9 cellular contexts compared by ENCODE assay signal in the genomic region with DNA sequence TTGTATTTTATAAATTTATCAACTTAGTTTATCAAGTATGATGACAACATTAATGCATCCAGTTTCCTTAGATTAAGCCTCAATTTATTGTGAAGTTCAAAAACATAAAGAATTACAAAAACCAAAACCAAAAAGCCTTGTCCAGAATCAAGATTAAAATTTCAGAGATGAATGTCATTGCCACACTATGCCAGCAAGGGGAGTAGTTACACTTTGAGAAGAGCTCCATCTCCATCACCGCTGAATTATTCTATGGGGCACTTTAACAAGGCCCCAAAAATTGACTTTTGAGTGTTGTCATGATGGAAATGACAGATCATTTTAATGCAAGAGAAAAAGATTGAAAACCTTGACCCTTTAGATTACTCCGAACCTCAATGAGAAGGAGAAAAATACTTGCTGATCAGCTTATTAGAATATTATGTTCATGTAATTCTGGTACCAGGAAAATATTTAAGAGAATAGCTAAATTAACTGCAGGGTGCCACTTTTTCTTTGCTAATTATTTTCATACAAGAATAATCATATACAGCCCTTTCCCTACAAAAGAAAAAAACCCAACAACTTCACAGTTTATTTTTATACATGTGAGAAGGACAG.
DNase-seq lines count a peak whose midpoint lies in the region; ATAC-seq, FAIRE-seq and TF ChIP-seq lines count a peak whose summit lies in the region.
"Had no signal": no experiment of that assay in that cellular context is flagged by ENCODE, and none has a peak within 500 bp of the region (broad histone marks: within the 10 kb centered on the region; RNA-seq: fewer than 3 reads in every experiment).

No MANE protein-coding gene starts in this region.

- intact Hi-C loops in CD8-positive, alpha-beta T cell (cut with DNase I, micrococcal nuclease) = no loop called here

- no peak for DNase-seq in BJ (ENCODE audit: low read depth)
- peak; percentile 43 for DNase-seq in GM23248
- DNase-seq in RCC 7860 (ENCODE audit: low spot score) = peak; percentile 9
- DNase-seq in glutamatergic neuron = no peak
- DNase-seq in NCI-H1436 treated with DMSO at 0.1 percent for 48 hours (lab: John Stamatoyannopoulos, UW) = no peak
- DNase-seq in CD8-positive, alpha-beta T cell = no peak
- DNase-seq in NCI-H446 treated with DMSO at 0.1 percent for 48 hours (lab: John Stamatoyannopoulos, UW) = no peak

- H3K79me2 ChIP-seq in GM23248 (ENCODE audit: insufficient read depth) = no peaks in the 10 kb centered on the region

- H3K27me3 ChIP-seq in BJ (ENCODE audit: control insufficient read depth, insufficient read depth, low read length) (no peaks in the 10 kb centered on the region), GM23248 (replicated peaks; ENCODE audit: insufficient read depth) (no peaks in the 10 kb centered on the region)
- no peaks in the 10 kb centered on the region for H3K27me3 ChIP-seq in CD8-positive, alpha-beta T cell (ENCODE audit: insufficient read depth, low read length)

- POLR2A ChIA-PET in BJ (lab: Charles Lee) = interaction anchor here (0.6 kb wide), 1 partner anchor 20 kb away, joined by 7 read pairs; no protein-coding TSS in a partner anchor
- POLR2A ChIA-PET in CD8-positive, alpha-beta T cell (lab: Charles Lee) = no interaction called here

- no peaks in the 10 kb centered on the region for H3K36me3 ChIP-seq in BJ (ENCODE audit: control insufficient read depth, insufficient read depth, low read length)
- H3K36me3 ChIP-seq in GM23248 (ENCODE audit: low read depth) = no peaks in the 10 kb centered on the region
- H3K36me3 ChIP-seq in CD8-positive, alpha-beta T cell (ENCODE audit: insufficient read depth, low read length) = no peaks in the 10 kb centered on the region

- H3F3A ChIP-seq in GM23248 (ENCODE audit: insufficient read depth) = no peaks in the 10 kb centered on the region

- no peaks in the 10 kb centered on the region for H3K9me3 ChIP-seq in GM23248 (ENCODE audit: low read depth)
- H3K9me3 ChIP-seq in CD8-positive, alpha-beta T cell (ENCODE audit: low read length) = no peaks in the 10 kb centered on the region

- H3K4me3 ChIP-seq in BJ (ENCODE audit: low read depth, low read length) (no peak overlapping the region), GM23248 (no peak overlapping the region)
- no peak overlapping the region for H3K4me3 ChIP-seq in CD8-positive, alpha-beta T cell (ENCODE audit: low read depth, low read length)

- no peak overlapping the region for H3K4me3 Mint-ChIP-seq in glutamatergic neuron (ENCODE audit: unreplicated experiment)
- no peak overlapping the region for H3K4me3 Mint-ChIP-seq in CD8-positive, alpha-beta T cell
- H3K4me3 Mint-ChIP-seq: central memory CD8-positive, alpha-beta T cell had no signal

- no peaks in the 10 kb centered on the region for H3K9me3 Mint-ChIP-seq in glutamatergic neuron (ENCODE audit: unreplicated experiment)
- no peaks in the 10 kb centered on the region for H3K9me3 Mint-ChIP-seq in CD8-positive, alpha-beta T cell

- no peak overlapping the region for H3K9ac ChIP-seq in GM23248

- no peaks in the 10 kb centered on the region for H3K9me2 ChIP-seq in GM23248 (ENCODE audit: insufficient read depth)

- H3K36me3 Mint-ChIP-seq in glutamatergic neuron (ENCODE audit: unreplicated experiment) = no peaks in the 10 kb centered on the region
- no peaks in the 10 kb centered on the region for H3K36me3 Mint-ChIP-seq in CD8-positive, alpha-beta T cell

- FAIRE-seq in RCC 7860 (lab: Jason Lieb, UNC) = peak; percentile 48

- H3K4me1 Mint-ChIP-seq in glutamatergic neuron (ENCODE audit: low read depth, unreplicated experiment) = no peaks in the 10 kb centered on the region
- H3K4me1 Mint-ChIP-seq in CD8-positive, alpha-beta T cell (ENCODE audit: low read depth) = no peaks in the 10 kb centered on the region
- H3K4me1 Mint-ChIP-seq: central memory CD8-positive, alpha-beta T cell had no signal

- H2AFZ ChIP-seq in GM23248 = no peak overlapping the region

- H3K4me2 ChIP-seq in GM23248 (ENCODE audit: unreplicated experiment) = no peak overlapping the region

- no peak overlapping the region for H3K27ac ChIP-seq in GM23248
- H3K27ac ChIP-seq in CD8-positive, alpha-beta T cell (ENCODE audit: low read depth, low read length) = no peak overlapping the region

- in situ Hi-C loops in GM23248 (cut with MboI) = no loop called here

- peak; percentile 10; the same call in 1 of the 2 replicates for TF ChIP-seq CTCF in BJ (IDR thresholded peaks at IDR 0.05; ENCODE audit: insufficient read depth, low read depth, low read length)
- TF ChIP-seq CTCF in glutamatergic neuron (IDR thresholded peaks at IDR 0.05; ENCODE audit: partially characterized antibody, unreplicated experiment) = peak; percentile 71
- no peak for TF ChIP-seq CTCF in CD8-positive, alpha-beta T cell (IDR thresholded peaks at IDR 0.05)

- H3K27me3 Mint-ChIP-seq in glutamatergic neuron (ENCODE audit: unreplicated experiment) = no peaks in the 10 kb centered on the region
- no peaks in the 10 kb centered on the region for H3K27me3 Mint-ChIP-seq in CD8-positive, alpha-beta T cell (ENCODE audit: low read depth)
- H3K27me3 Mint-ChIP-seq: central memory CD8-positive, alpha-beta T cell had no signal

- ATAC-seq in CD8-positive, alpha-beta T cell = no peak
- no peak for ATAC-seq in HG03196 (IDR thresholded peaks at IDR 0.05; ENCODE audit: unreplicated experiment)

- no peaks in the 10 kb centered on the region for H3K4me1 ChIP-seq in GM23248 (ENCODE audit: insufficient read depth)
- H3K4me1 ChIP-seq in CD8-positive, alpha-beta T cell (ENCODE audit: insufficient read depth, low read length) = no peaks in the 10 kb centered on the region

- H3K27ac Mint-ChIP-seq in glutamatergic neuron (ENCODE audit: unreplicated experiment) = no peak overlapping the region
- H3K27ac Mint-ChIP-seq in CD8-positive, alpha-beta T cell = no peak overlapping the region

- no peaks in the 10 kb centered on the region for H4K20me1 ChIP-seq in GM23248 (ENCODE audit: insufficient read depth)

- WGBS in GM23248 (ENCODE audit: low coverage in 1 of 2, low lambda C conversion rate in 2 of 2, missing lambda C conversion rate in 2 of 2), 2 experiments = 0 to 4% methylated on average over 2 of the region's 2 CpGs

- CTCF ChIA-PET in BJ (lab: Yijun Ruan, JAX) = no interaction called here
- CTCF ChIA-PET in CD8-positive, alpha-beta T cell (lab: Charles Lee) = no interaction called here

Comparison
In these comparisons a context has a peak if more than half of its experiments do, and no peak if none do; other contexts are left out.
1. DNase-seq: peak in GM23248 (single experiment) and RCC 7860 (single experiment); none in BJ (single experiment), glutamatergic neuron (single experiment), NCI-H1436 treated with DMSO at 0.1 percent for 48 hours (single experiment), CD8-positive, alpha-beta T cell (0 of 7) and NCI-H446 treated with DMSO at 0.1 percent for 48 hours (single experiment).